Comparison of ENCODE assay signal across 39 cellular contexts in the genomic region with DNA sequence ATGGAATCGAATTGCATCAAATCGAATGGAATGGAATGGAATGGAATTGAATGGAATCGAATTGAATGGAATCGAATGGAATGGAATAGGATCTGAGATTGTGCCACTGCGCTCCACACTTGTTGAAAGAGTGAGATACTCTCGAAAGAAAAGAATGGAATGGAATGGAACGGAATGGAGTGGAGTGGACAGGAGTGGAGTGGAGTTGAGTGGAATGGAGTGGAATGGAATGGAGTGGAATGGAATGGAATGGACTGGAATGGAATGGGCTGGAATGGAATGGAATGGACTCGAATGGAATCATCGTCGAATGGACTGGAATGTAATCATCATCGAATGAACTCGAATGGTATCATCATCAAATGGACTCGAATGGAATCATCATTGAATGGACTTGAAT. TPM values are rescaled to one million over a fixed set of nuclear protein-coding genes. Genes with fewer than 3 reads are reported as not detected.
"Had no signal": no experiment of that assay in that cellular context is flagged by ENCODE, and none has a peak within 500 bp of the region (broad histone marks: within the 10 kb centered on the region; RNA-seq: fewer than 3 reads in every experiment).

No MANE protein-coding gene starts in this region.

- FAIRE-seq: bronchial epithelial cell, TTC549 had no signal

- DNase-seq: activated B cell treated with CpG ODN at 0.5 μM for 24 hours; activated CD4-positive, alpha-beta memory T cell treated with anti-CD3 and anti-CD28 coated beads for 36 hours; activated CD4-positive, alpha-beta T cell treated with anti-CD3 and anti-CD28 coated beads for 4 hours; activated CD4-positive, alpha-beta T cell treated with anti-CD3 and anti-CD28 coated beads, Interleukin-2, amount 10 ng/mL, durations not matched to agents 24 days and 14 days; activated CD4-positive, alpha-beta T cell treated with anti-CD3 and anti-CD28 coated beads, Interleukin-2, amount 50 U/mL, for 1 hour; activated CD4-positive, alpha-beta T cell treated with anti-CD3 and anti-CD28 coated beads, Interleukin-2, amount 50 U/mL, for 4 hours; activated CD4-positive, CD25-positive, alpha-beta regulatory T cell treated with anti-CD3 and anti-CD28 coated beads, Interleukin-2, amount 50 U/mL, for 72 hours; activated CD8-positive, alpha-beta memory T cell treated with anti-CD3 and anti-CD28 coated beads for 24 hours; activated CD8-positive, alpha-beta memory T cell treated with anti-CD3 and anti-CD28 coated beads, Interleukin-2, amount 10 ng/mL, durations not matched to agents 7 days and 5 days; activated CD8-positive, alpha-beta memory T cell treated with anti-CD3 and anti-CD28 coated beads, Interleukin-2, amount 50 U/mL, for 48 hours; activated CD8-positive, alpha-beta T cell treated with anti-CD3 and anti-CD28 coated beads, Interleukin-2, amount 10 ng/mL, durations not matched to agents 7 days and 5 days; activated effector memory CD4-positive, alpha-beta T cell treated with Interleukin-2 at 50 U/mL for 16 hours; activated gamma-delta T cell treated with Interleukin-2 at 50 U/mL for 16 hours; activated naive CD4-positive, alpha-beta T cell; activated naive CD4-positive, alpha-beta T cell treated with anti-CD3 and anti-CD28 coated beads for 36 hours; activated naive CD4-positive, alpha-beta T cell treated with anti-CD3 and anti-CD28 coated beads, Interleukin-2, amount 50 U/mL, for 16 hours; activated naive CD8-positive, alpha-beta T cell treated with anti-CD3 and anti-CD28 coated beads, Interleukin-2, amount 10 ng/mL, durations not matched to agents 7 days and 5 days; activated naive CD8-positive, alpha-beta T cell treated with anti-CD3 and anti-CD28 coated beads, Interleukin-2, amount 50 U/mL, for 24 hours; activated T-cell treated with anti-CD3 and anti-CD28 coated beads, Interleukin-2, amount 50 U/mL, for 24 hours; activated T-cell treated with anti-CD3 and anti-CD28 coated beads, Interleukin-2, amount 50 U/mL, for 48 hours; adrenal gland; amniotic stem cell; caudate nucleus; cerebellar nuclear complex; SW 1271; T-helper 1 cell; T-helper 2 cell; T-helper 9 cell had no signal

- H3K4me3 ChIP-seq: adrenal gland, ascending aorta, cardiac muscle cell had no signal

- H3K27me3 Mint-ChIP-seq: activated B cell treated with CpG ODN at 0.5 μM for 24 hours; activated CD4-positive, alpha-beta memory T cell treated with anti-CD3 and anti-CD28 coated beads for 36 hours; activated CD4-positive, alpha-beta T cell treated with anti-CD3 and anti-CD28 coated beads, Interleukin-2, amount 10 ng/mL, durations not matched to agents 24 days and 14 days; activated CD8-positive, alpha-beta memory T cell treated with anti-CD3 and anti-CD28 coated beads, Interleukin-2, amount 10 ng/mL, durations not matched to agents 7 days and 5 days; activated naive CD8-positive, alpha-beta T cell treated with anti-CD3 and anti-CD28 coated beads, Interleukin-2, amount 10 ng/mL, durations not matched to agents 7 days and 5 days; activated naive CD8-positive, alpha-beta T cell treated with anti-CD3 and anti-CD28 coated beads, Interleukin-2, amount 50 U/mL, for 24 hours; activated T-cell treated with anti-CD3 and anti-CD28 coated beads, Interleukin-2, amount 50 U/mL, for 24 hours; brain; central memory CD8-positive, alpha-beta T cell had no signal

- H3K36me3 Mint-ChIP-seq: brain had no signal

- H3K36me3 ChIP-seq: adrenal gland, ascending aorta, cardiac muscle cell had no signal

- ATAC-seq: activated CD8-positive, alpha-beta memory T cell treated with anti-CD3 and anti-CD28 coated beads, Interleukin-2, amount 10 ng/mL, durations not matched to agents 7 days and 5 days; activated CD8-positive, alpha-beta T cell treated with anti-CD3 and anti-CD28 coated beads, Interleukin-2, amount 10 ng/mL, durations not matched to agents 7 days and 5 days; activated naive CD4-positive, alpha-beta T cell treated with anti-CD3 and anti-CD28 coated beads, Interleukin-2, amount 50 U/mL, for 72 hours; activated naive CD8-positive, alpha-beta T cell treated with anti-CD3 and anti-CD28 coated beads, Interleukin-2, amount 50 U/mL, for 24 hours had no signal

- H3K27ac Mint-ChIP-seq: activated B cell treated with CpG ODN at 0.5 μM for 24 hours; activated CD4-positive, alpha-beta memory T cell treated with anti-CD3 and anti-CD28 coated beads for 36 hours; activated CD4-positive, alpha-beta T cell treated with anti-CD3 and anti-CD28 coated beads, Interleukin-2, amount 10 ng/mL, durations not matched to agents 24 days and 14 days; activated CD8-positive, alpha-beta memory T cell treated with anti-CD3 and anti-CD28 coated beads, Interleukin-2, amount 10 ng/mL, durations not matched to agents 7 days and 5 days; activated CD8-positive, alpha-beta T cell treated with anti-CD3 and anti-CD28 coated beads, Interleukin-2, amount 10 ng/mL, durations not matched to agents 7 days and 5 days; activated naive CD4-positive, alpha-beta T cell treated with anti-CD3 and anti-CD28 coated beads for 36 hours; activated naive CD4-positive, alpha-beta T cell treated with anti-CD3 and anti-CD28 coated beads, Interleukin-2, amount 50 U/mL, for 72 hours; activated naive CD8-positive, alpha-beta T cell treated with anti-CD3 and anti-CD28 coated beads, Interleukin-2, amount 10 ng/mL, durations not matched to agents 7 days and 5 days; activated naive CD8-positive, alpha-beta T cell treated with anti-CD3 and anti-CD28 coated beads, Interleukin-2, amount 50 U/mL, for 24 hours; activated T-cell treated with anti-CD3 and anti-CD28 coated beads, Interleukin-2, amount 50 U/mL, for 24 hours; activated T-helper 2 cell treated with anti-CD3 and anti-CD28 coated beads, Interferon-gamma antibody, Interleukin-2, Interleukin-4, amounts not matched to agents 10 μg/mL and 5 μg/mL and 100 μg/mL, durations not matched to agents 14 hours and 24 hours and 36 hours; brain; T-helper 1 cell treated with Interleukin-12 subunit alpha and Interleukin-12 subunit beta and Interleukin-4 antibody, amounts not matched to agents 30 μg/mL and 1 μg/mL, for 36 hours; T-helper 2 cell treated with Interferon-gamma antibody and Interleukin-4, amounts not matched to agents 5 μg/mL and 100 μg/mL, for 36 hours had no signal

- H3K9me3 Mint-ChIP-seq: central memory CD8-positive, alpha-beta T cell had no signal

- H3K4me1 Mint-ChIP-seq: activated B cell treated with CpG ODN at 0.5 μM for 24 hours; activated CD4-positive, alpha-beta T cell treated with anti-CD3 and anti-CD28 coated beads, Interleukin-2, amount 10 ng/mL, durations not matched to agents 24 days and 14 days; activated CD8-positive, alpha-beta memory T cell treated with anti-CD3 and anti-CD28 coated beads, Interleukin-2, amount 10 ng/mL, durations not matched to agents 7 days and 5 days; activated naive CD8-positive, alpha-beta T cell treated with anti-CD3 and anti-CD28 coated beads, Interleukin-2, amount 10 ng/mL, durations not matched to agents 7 days and 5 days; activated naive CD8-positive, alpha-beta T cell treated with anti-CD3 and anti-CD28 coated beads, Interleukin-2, amount 50 U/mL, for 24 hours; brain; central memory CD8-positive, alpha-beta T cell had no signal

- H3K4me3 Mint-ChIP-seq: activated B cell treated with CpG ODN at 0.5 μM for 24 hours; activated CD4-positive, alpha-beta memory T cell treated with anti-CD3 and anti-CD28 coated beads for 36 hours; activated CD4-positive, alpha-beta T cell treated with anti-CD3 and anti-CD28 coated beads, Interleukin-2, amount 10 ng/mL, durations not matched to agents 24 days and 14 days; activated CD8-positive, alpha-beta memory T cell treated with anti-CD3 and anti-CD28 coated beads, Interleukin-2, amount 10 ng/mL, durations not matched to agents 7 days and 5 days; activated CD8-positive, alpha-beta T cell treated with anti-CD3 and anti-CD28 coated beads, Interleukin-2, amount 10 ng/mL, durations not matched to agents 7 days and 5 days; activated naive CD4-positive, alpha-beta T cell treated with anti-CD3 and anti-CD28 coated beads for 36 hours; activated naive CD8-positive, alpha-beta T cell treated with anti-CD3 and anti-CD28 coated beads, Interleukin-2, amount 10 ng/mL, durations not matched to agents 7 days and 5 days; activated naive CD8-positive, alpha-beta T cell treated with anti-CD3 and anti-CD28 coated beads, Interleukin-2, amount 50 U/mL, for 24 hours; activated T-cell treated with anti-CD3 and anti-CD28 coated beads, Interleukin-2, amount 50 U/mL, for 24 hours; brain; central memory CD8-positive, alpha-beta T cell; T-helper 1 cell treated with Interleukin-12 subunit alpha and Interleukin-12 subunit beta and Interleukin-4 antibody, amounts not matched to agents 30 μg/mL and 1 μg/mL, for 36 hours; T-helper 2 cell treated with Interferon-gamma antibody and Interleukin-4, amounts not matched to agents 5 μg/mL and 100 μg/mL, for 36 hours had no signal

- H3K27me3 ChIP-seq: adrenal gland, ascending aorta, cardiac muscle cell had no signal

- H3K4me1 ChIP-seq: adrenal gland, ascending aorta had no signal

- H3K27ac ChIP-seq: adrenal gland, ascending aorta, cardiac muscle cell, VCaP had no signal

RNA-seq across cellular contexts. Expression of a gene that starts 38.0 kb away (rescaled TPM):
- total RNA-seq: activated B cell treated with CpG ODN at 0.5 μM for 24 hours; activated CD4-positive, alpha-beta memory T cell treated with anti-CD3 and anti-CD28 coated beads for 36 hours; activated CD4-positive, alpha-beta T cell treated with anti-CD3 and anti-CD28 coated beads, Interleukin-2, amount 10 ng/mL, durations not matched to agents 24 days and 14 days; activated CD8-positive, alpha-beta memory T cell treated with anti-CD3 and anti-CD28 coated beads, Interleukin-2, amount 10 ng/mL, durations not matched to agents 7 days and 5 days; activated CD8-positive, alpha-beta T cell treated with anti-CD3 and anti-CD28 coated beads, Interleukin-2, amount 10 ng/mL, durations not matched to agents 7 days and 5 days; activated naive CD4-positive, alpha-beta T cell treated with anti-CD3 and anti-CD28 coated beads for 36 hours; activated naive CD4-positive, alpha-beta T cell treated with anti-CD3 and anti-CD28 coated beads, Interleukin-2, amount 50 U/mL, for 72 hours; activated naive CD8-positive, alpha-beta T cell treated with anti-CD3 and anti-CD28 coated beads, Interleukin-2, amount 10 ng/mL, durations not matched to agents 7 days and 5 days; activated T-helper 2 cell treated with anti-CD3 and anti-CD28 coated beads, Interferon-gamma antibody, Interleukin-2, Interleukin-4, amounts not matched to agents 10 μg/mL and 5 μg/mL and 100 μg/mL, durations not matched to agents 14 hours and 24 hours and 36 hours; adrenal gland; ascending aorta; bronchial epithelial cell; cardiac muscle cell had no signal
- polyA plus RNA-seq: adrenal gland, cardiac muscle cell had no signal
